In genomic region chr4:11857881-11858280, GRCh38 we compare ENCODE assay signal across 7 cellular contexts.
"Had no signal": no experiment of that assay in that cellular context is flagged by ENCODE, and none has a peak within 500 bp of the region (broad histone marks: within the 10 kb centered on the region; RNA-seq: fewer than 3 reads in every experiment).

No MANE protein-coding gene starts in this region.

- ATAC-seq: GM23338, K562 had no signal

- DNase-seq: H9, HCEC 1CT, IMR-90, KG1 had no signal

- H3K27ac ChIP-seq: HL-60 had no signal

- H3K4me1 Mint-ChIP-seq: GM23338, H9 had no signal

- H3K4me3 Mint-ChIP-seq: GM23338, H9 had no signal

- H3K27ac Mint-ChIP-seq: GM23338, H9 had no signal

- H3K4me3 ChIP-seq: GM23338, K562 had no signal
